In the genomic region with DNA sequence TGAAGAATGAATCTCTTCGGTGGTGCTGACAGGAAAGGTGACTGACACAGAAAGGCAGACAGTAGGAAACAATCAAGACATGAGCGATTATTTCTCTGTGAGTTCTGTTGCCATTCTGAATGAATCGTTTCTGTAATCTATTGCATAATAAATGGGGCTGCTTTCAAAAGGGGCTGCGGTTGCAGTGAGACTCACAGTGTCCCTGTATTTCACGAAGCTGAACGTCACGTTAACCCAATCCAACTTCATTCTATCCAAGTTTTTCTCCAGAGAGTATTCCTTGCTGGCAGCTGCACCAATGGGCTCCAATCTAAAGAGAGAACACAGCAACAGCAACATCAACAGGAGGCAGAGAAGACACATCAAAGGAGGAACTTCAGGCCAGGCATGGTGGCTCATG, we compare ENCODE assay signal across 19 cellular contexts.
"Had no signal": no experiment of that assay in that cellular context is flagged by ENCODE, and none has a peak within 500 bp of the region (broad histone marks: within the 10 kb centered on the region; RNA-seq: fewer than 3 reads in every experiment).

No MANE protein-coding gene starts in this region.

- H3K4me1 ChIP-seq: body of pancreas, esophagus muscularis mucosa, foreskin keratinocyte, prostate gland, spleen, upper lobe of left lung had no signal

- H3K36me3 ChIP-seq: esophagus muscularis mucosa, prostate gland, sigmoid colon, spleen, upper lobe of left lung had no signal

- H3K9me3 ChIP-seq: body of pancreas, esophagus muscularis mucosa, prostate gland, sigmoid colon, spleen, upper lobe of left lung had no signal

- H3K27ac ChIP-seq: body of pancreas, esophagus muscularis mucosa, foreskin keratinocyte, prostate gland, spleen, upper lobe of left lung had no signal

- DNase-seq: activated B cell treated with CpG ODN at 0.5 μM for 24 hours; activated CD4-positive, alpha-beta T cell treated with anti-CD3 and anti-CD28 coated beads for 48 hours; activated CD8-positive, alpha-beta memory T cell treated with anti-CD3 and anti-CD28 coated beads, Interleukin-2, amount 50 U/mL, for 4 hours; activated CD8-positive, alpha-beta T cell treated with anti-CD3 and anti-CD28 coated beads for 36 hours; activated gamma-delta T cell; activated T-cell treated with anti-CD3 and anti-CD28 coated beads, Interleukin-2, amount 50 U/mL, for 72 hours; amygdala; body of pancreas; cortex of kidney; effector CD4-positive, alpha-beta T cell; foreskin keratinocyte; kidney glomerular epithelial cell; sigmoid colon; spleen; stimulated activated naive CD8-positive, alpha-beta T cell treated with anti-CD3 and anti-CD28 coated beads, Interleukin-15, amount 100 ng/mL, for 72 hours; upper lobe of left lung had no signal

- ATAC-seq: activated CD8-positive, alpha-beta T cell treated with anti-CD3 and anti-CD28 coated beads for 36 hours; activated naive CD4-positive, alpha-beta T cell treated with anti-CD3 and anti-CD28 coated beads, Interleukin-2, amount 50 U/mL, for 72 hours; activated T-cell treated with anti-CD3 and anti-CD28 coated beads, Interleukin-2, amount 50 U/mL, for 72 hours; body of pancreas; foreskin keratinocyte; stimulated activated naive CD8-positive, alpha-beta T cell treated with anti-CD3 and anti-CD28 coated beads, Interleukin-15, amount 100 ng/mL, for 72 hours had no signal

- H3K27me3 ChIP-seq: body of pancreas, esophagus muscularis mucosa, foreskin keratinocyte, sigmoid colon, spleen, upper lobe of left lung had no signal

- H3K4me3 ChIP-seq: body of pancreas, esophagus muscularis mucosa, prostate gland, sigmoid colon, spleen, upper lobe of left lung had no signal
